ENCODE assay signal across 18 cellular contexts in genomic region chr19:3807574-3808354, GRCh38. TPM values are rescaled to one million over a fixed set of nuclear protein-coding genes. Genes with fewer than 3 reads are reported as not detected.
DNase-seq lines count a peak whose midpoint lies in the region; ATAC-seq and TF ChIP-seq lines count a peak whose summit lies in the region.
"Had no signal": no experiment of that assay in that cellular context is flagged by ENCODE, and none has a peak within 500 bp of the region (broad histone marks: within the 10 kb centered on the region; RNA-seq: fewer than 3 reads in every experiment).

No MANE protein-coding gene starts in this region.

- peak overlapping the region in 1 of 4 donors; percentile 74 for H3K4me3 Mint-ChIP-seq in CD4-positive, CD25-positive, alpha-beta regulatory T cell
- peak overlapping the region in 1 of 2 experiments; percentile 29; a peak in 1 of 5 replicates for H3K4me3 Mint-ChIP-seq in H9
- H3K4me3 Mint-ChIP-seq: HFFc6 had no signal

- H3K23me2 ChIP-seq in H9 (ENCODE audit: insufficient read length, low read depth, low read length, poor library complexity, severe bottlenecking) = no peaks in the 10 kb centered on the region

- H3K9me3 ChIP-seq in CD4-positive, CD25-positive, alpha-beta regulatory T cell (ENCODE audit: control insufficient read depth in 2 of 2, low read length in 2 of 2) = no peaks in the 10 kb centered on the region
- no peaks in the 10 kb centered on the region for H3K9me3 ChIP-seq in H9 (ENCODE audit: control insufficient read depth, low read depth, low read length)
- peaks cover 0 to 5% of the 10 kb centered on the region in 2 donors for H3K9me3 ChIP-seq in neuronal stem cell (replicated peaks in 1 of 2; ENCODE audit: control insufficient read depth in 2 of 2, insufficient read depth in 1 of 2, low read depth in 1 of 2, low read length in 2 of 2)
- H3K9me3 ChIP-seq: BLaER1 treated with 17β-estradiol and CSF1 and Interleukin-3, amounts not matched to agents 10 nM and 100 nM had no signal

- no peak overlapping the region for H3K27ac ChIP-seq in CD4-positive, CD25-positive, alpha-beta regulatory T cell (ENCODE audit: insufficient read depth, low read length, poor library complexity, severe bottlenecking)
- H3K27ac ChIP-seq in H9 (ENCODE audit: insufficient read length, low read depth, low read length) (no peak overlapping the region), cingulate gyrus (ENCODE audit: low read depth, low read length) (peak overlapping the region; percentile 4), neuronal stem cell (replicated peaks; ENCODE audit: low read length) (no peak overlapping the region)

- H3K27me3 ChIP-seq in CD4-positive, CD25-positive, alpha-beta regulatory T cell (ENCODE audit: control insufficient read depth, insufficient read depth, low read length) = no peaks in the 10 kb centered on the region
- H3K27me3 ChIP-seq in H9 (ENCODE audit: insufficient read depth, low read length) (no peaks in the 10 kb centered on the region), neuronal stem cell (ENCODE audit: control insufficient read depth in 3 of 3, insufficient read depth in 3 of 3, low read depth in 1 of 3, low read length in 3 of 3) (peaks cover 0 to 16% (median 4%) of the 10 kb centered on the region in 3 experiments)

- H2BK20ac ChIP-seq in H9 (ENCODE audit: low read depth, low read length, poor library complexity, severe bottlenecking) = no peak overlapping the region

- H3K56ac ChIP-seq in H9 (ENCODE audit: insufficient read length, low read depth, low read length) = no peak overlapping the region

- H3T11ph ChIP-seq in H9 (ENCODE audit: low read length) = no peak overlapping the region

- no peak overlapping the region for H3K4me2 ChIP-seq in H9 (ENCODE audit: insufficient read depth, insufficient read length, low read length)
- H3K4me2 ChIP-seq in neuronal stem cell (ENCODE audit: insufficient read depth, low read length, poor library complexity, severe bottlenecking) = no peak overlapping the region

- TF ChIP-seq CTCF in H9 (conservative IDR thresholded peaks at IDR 0.05) (no peak), GM10248 (IDR thresholded peaks at IDR 0.05; ENCODE audit: control extremely low read depth, extremely low read depth, low read depth, missing control alignments) (no peak)

- no peaks in the 10 kb centered on the region for H4K20me1 ChIP-seq in H9 (ENCODE audit: control insufficient read depth, insufficient read depth, insufficient read length)
- H4K20me1 ChIP-seq: BLaER1 treated with 17β-estradiol and CSF1 and Interleukin-3, amounts not matched to agents 10 nM and 100 nM had no signal

- WGBS in H9 (ENCODE audit: extremely low coverage, insufficient read length, low lambda C conversion rate) = no CpG with 5 or more reads among the region's 35 CpGs
- no CpG with 5 or more reads among the region's 35 CpGs for WGBS in neuronal stem cell (ENCODE audit: extremely low coverage in 2 of 2, insufficient read length in 2 of 2, insufficient replicate concordance in 1 of 2), 2 donors

- no peaks in the 10 kb centered on the region for H3K79me2 ChIP-seq in H9 (ENCODE audit: insufficient read depth, low read length)

- H2BK15ac ChIP-seq in H9 (ENCODE audit: low read depth, low read length) = no peak overlapping the region
- H2BK15ac ChIP-seq in neuronal stem cell (ENCODE audit: low read length) = no peak overlapping the region

- no peak overlapping the region for H2AK5ac ChIP-seq in H9 (ENCODE audit: insufficient read length, low read length)
- peak overlapping the region; percentile 34 for H2AK5ac ChIP-seq in neuronal stem cell (ENCODE audit: low read depth, low read length)

- H3K36me3 Mint-ChIP-seq in CD4-positive, CD25-positive, alpha-beta regulatory T cell = no peaks in the 10 kb centered on the region
- H3K36me3 Mint-ChIP-seq in H9 (ENCODE audit: insufficient read depth in 1 of 3, low read depth in 3 of 3) = no peaks in the 10 kb centered on the region

- POLR2A ChIA-PET in GM10248 (lab: Yijun Ruan, JAX) = no interaction called here

- H4K91ac ChIP-seq in H9 (ENCODE audit: insufficient read length, low read depth, low read length) (no peak overlapping the region), neuronal stem cell (ENCODE audit: low read depth, low read length, poor library complexity) (no peak overlapping the region)

- H3K14ac ChIP-seq in H9 (ENCODE audit: insufficient read depth, low read length) (no peak overlapping the region; the same call in 1 of the 2 replicates), neuronal stem cell (ENCODE audit: low read length) (peak overlapping the region; percentile 49)

- H3K4me1 ChIP-seq in CD4-positive, CD25-positive, alpha-beta regulatory T cell (ENCODE audit: control insufficient read depth, insufficient read depth, low read length, poor library complexity, severe bottlenecking) = peaks cover 18% of the 10 kb centered on the region
- no peaks in the 10 kb centered on the region for H3K4me1 ChIP-seq in H9 (ENCODE audit: insufficient read depth, low read length)
- peaks cover 0 to 2% of the 10 kb centered on the region in 2 donors for H3K4me1 ChIP-seq in neuronal stem cell (ENCODE audit: control insufficient read depth in 2 of 2, insufficient read depth in 1 of 2, low read depth in 1 of 2, low read length in 2 of 2)

- H3K4me1 Mint-ChIP-seq in CD4-positive, CD25-positive, alpha-beta regulatory T cell = peaks cover 0 to 23% (median 14%) of the 10 kb centered on the region in 4 donors
- H3K4me1 Mint-ChIP-seq in H9 = peaks cover 0 to 6% of the 10 kb centered on the region in 2 experiments; a peak in 2 of 4 replicates

- H2AFZ ChIP-seq in H9 (ENCODE audit: low read length) (no peak overlapping the region), neuronal stem cell (ENCODE audit: low read length) (no peak overlapping the region)

- no peak for DNase-seq in CD4-positive, CD25-positive, alpha-beta regulatory T cell
- DNase-seq in H9 (no peak), neuronal stem cell (ENCODE audit: low spot score) (no peak), GM10248 (ENCODE audit: extremely low spot score) (no peak)
- DNase-seq: COR-L47, DMS153, HFFc6, Karpas-422, MM.1S, NCI-H1105, NCI-H1930, NCI-H2171, NCI-H446 treated with DMSO at 0.1 percent for 48 hours, NCI-H774 had no signal

- H4K5ac ChIP-seq in H9 (ENCODE audit: insufficient read length, low read depth, low read length) = peak overlapping the region; percentile 4

- no peak overlapping the region for H3K23ac ChIP-seq in H9 (ENCODE audit: insufficient read length, low read depth, low read length)
- H3K23ac ChIP-seq in neuronal stem cell (ENCODE audit: low read depth, low read length, poor library complexity) = peak overlapping the region; percentile 75

- H2BK12ac ChIP-seq in H9 (ENCODE audit: insufficient read length, low read depth, low read length) = no peak overlapping the region
- H2BK12ac ChIP-seq in neuronal stem cell (ENCODE audit: low read length) = no peak overlapping the region

- H3K79me1 ChIP-seq in H9 (ENCODE audit: insufficient read depth, low read depth, low read length, poor library complexity, severe bottlenecking) (no peaks in the 10 kb centered on the region), neuronal stem cell (ENCODE audit: low read depth, low read length) (no peaks in the 10 kb centered on the region)

- peak overlapping the region in 2 of 3 donors; percentile 77 to 94 for H3K27ac Mint-ChIP-seq in CD4-positive, CD25-positive, alpha-beta regulatory T cell
- peak overlapping the region in 1 of 3 experiments; percentile 63; a peak in 2 of 7 replicates for H3K27ac Mint-ChIP-seq in H9
- H3K27ac Mint-ChIP-seq: HFFc6 had no signal

- H3K18ac ChIP-seq in H9 (ENCODE audit: insufficient read length, low read depth, low read length) (no peak overlapping the region), neuronal stem cell (ENCODE audit: low read length) (peak overlapping the region; percentile 22)

- H3K4me3 ChIP-seq in CD4-positive, CD25-positive, alpha-beta regulatory T cell (ENCODE audit: low read depth, low read length) = no peak overlapping the region
- H3K4me3 ChIP-seq in neuronal stem cell (ENCODE audit: low read length in 2 of 2) = peak overlapping the region in 1 of 2 donors; percentile 66
- H3K4me3 ChIP-seq: BLaER1 treated with 17β-estradiol and CSF1 and Interleukin-3, amounts not matched to agents 10 nM and 100 nM had no signal

- H2BK5ac ChIP-seq in H9 (ENCODE audit: insufficient read length, low read length) (no peak overlapping the region), neuronal stem cell (ENCODE audit: low read length) (no peak overlapping the region)

- CTCF ChIA-PET in GM10248 (lab: Yijun Ruan, JAX) = no interaction called here

- H4K8ac ChIP-seq in H9 (replicated peaks; ENCODE audit: insufficient read length, low read depth, low read length) (peak overlapping the region; percentile 1), neuronal stem cell (ENCODE audit: low read depth, low read length) (no peak overlapping the region)

- H3K27me3 Mint-ChIP-seq in CD4-positive, CD25-positive, alpha-beta regulatory T cell = no peaks in the 10 kb centered on the region
- H3K27me3 Mint-ChIP-seq in H9 (ENCODE audit: low read depth) = peaks cover 7% of the 10 kb centered on the region

- peaks cover 0 to 2% (median 0%) of the 10 kb centered on the region in 7 donors for H3K9me3 Mint-ChIP-seq in CD4-positive, CD25-positive, alpha-beta regulatory T cell
- H3K9me3 Mint-ChIP-seq in H9 = peaks cover 0 to 6% of the 10 kb centered on the region in 2 experiments; a peak in 2 of 5 replicates

- no peak for ATAC-seq in CD4-positive, CD25-positive, alpha-beta regulatory T cell (ENCODE audit: low read depth in 2 of 2)
- no peak for ATAC-seq in GM19455 (IDR thresholded peaks at IDR 0.05; ENCODE audit: unreplicated experiment)
- no peak for ATAC-seq in GM18502 (IDR thresholded peaks at IDR 0.05; ENCODE audit: poor library complexity, unreplicated experiment)

- H3K9ac ChIP-seq in H9 (ENCODE audit: extremely low read depth, insufficient read length, low read length) (no peak overlapping the region), neuronal stem cell (ENCODE audit: low read depth, low read length, poor library complexity) (peak overlapping the region; percentile 76)

- H3K4ac ChIP-seq in H9 (ENCODE audit: low read depth, low read length) (no peak overlapping the region), neuronal stem cell (ENCODE audit: low read length) (no peak overlapping the region)

- no peaks in the 10 kb centered on the region for H3K36me3 ChIP-seq in CD4-positive, CD25-positive, alpha-beta regulatory T cell (ENCODE audit: control insufficient read depth, insufficient read depth, low read length)
- H3K36me3 ChIP-seq in neuronal stem cell (replicated peaks in 1 of 2; ENCODE audit: control insufficient read depth in 2 of 2, insufficient read depth in 2 of 2, low read length in 2 of 2) = peaks cover 0 to 3% of the 10 kb centered on the region in 2 donors
- H3K36me3 ChIP-seq: BLaER1 treated with 17β-estradiol and CSF1 and Interleukin-3, amounts not matched to agents 10 nM and 100 nM had no signal

- H2BK120ac ChIP-seq in H9 (ENCODE audit: low read depth, low read length, poor library complexity, severe bottlenecking) (no peak overlapping the region), neuronal stem cell (ENCODE audit: low read depth, low read length) (no peak overlapping the region)

RNA-seq across cellular contexts. Expression of gene MATK, which starts 21.6 kb away (rescaled TPM):
- 1.4 TPM for total RNA-seq in CD4-positive, CD25-positive, alpha-beta regulatory T cell
- polyA plus RNA-seq in CD4-positive, CD25-positive, alpha-beta regulatory T cell = 1 to 10 TPM; 1.4 to 4.7 (median 2.3) TPM
- total RNA-seq in H9 (2021) = 11.0 and 13.5 TPM in 2 replicates
- 1.4 TPM for polyA plus RNA-seq in neuronal stem cell (2013, experiment 1 of 2)
- polyA plus RNA-seq in neuronal stem cell (2013, experiment 2 of 2) = 1.6 TPM
- total RNA-seq: HFFc6 had no signal

RNA-seq across cellular contexts. Expression of gene RAX2, which starts 35.7 kb away (rescaled TPM):
- not detected for total RNA-seq in CD4-positive, CD25-positive, alpha-beta regulatory T cell
- polyA plus RNA-seq in CD4-positive, CD25-positive, alpha-beta regulatory T cell = under 1 TPM in 2 of 4 donors, not detected in 2; 0.08 to 0.09 TPM
- not detected in 2 replicates for total RNA-seq in H9 (2021)
- polyA plus RNA-seq in neuronal stem cell (2013, experiment 1 of 2) = 0.01 TPM
- polyA plus RNA-seq in neuronal stem cell (2013, experiment 2 of 2) = 0.03 TPM
- total RNA-seq: HFFc6 had no signal

RNA-seq across cellular contexts. Expression of gene MRPL54, which starts 45.3 kb away (rescaled TPM):
- 98.0 TPM for total RNA-seq in CD4-positive, CD25-positive, alpha-beta regulatory T cell
- polyA plus RNA-seq in CD4-positive, CD25-positive, alpha-beta regulatory T cell = 100 to 1,000 TPM; 143 to 208 (median 177) TPM
- total RNA-seq in H9 (2021) = 60.0 and 65.5 TPM in 2 replicates
- polyA plus RNA-seq in neuronal stem cell (2013, experiment 1 of 2) = 39.9 TPM
- polyA plus RNA-seq in neuronal stem cell (2013, experiment 2 of 2) = 40.6 TPM

RNA-seq across cellular contexts. Expression of gene APBA3, which starts 46.3 kb away (rescaled TPM):
- 81.0 TPM for total RNA-seq in CD4-positive, CD25-positive, alpha-beta regulatory T cell
- 10 to 100 TPM; 35.0 to 50.2 (median 44.2) TPM for polyA plus RNA-seq in CD4-positive, CD25-positive, alpha-beta regulatory T cell
- total RNA-seq in H9 (2021) = 21.3 and 21.8 TPM in 2 replicates
- 19.0 TPM for polyA plus RNA-seq in neuronal stem cell (2013, experiment 1 of 2)
- polyA plus RNA-seq in neuronal stem cell (2013, experiment 2 of 2) = 17.8 TPM
